ENCODE assay signal across 21 cellular contexts in the genomic region with DNA sequence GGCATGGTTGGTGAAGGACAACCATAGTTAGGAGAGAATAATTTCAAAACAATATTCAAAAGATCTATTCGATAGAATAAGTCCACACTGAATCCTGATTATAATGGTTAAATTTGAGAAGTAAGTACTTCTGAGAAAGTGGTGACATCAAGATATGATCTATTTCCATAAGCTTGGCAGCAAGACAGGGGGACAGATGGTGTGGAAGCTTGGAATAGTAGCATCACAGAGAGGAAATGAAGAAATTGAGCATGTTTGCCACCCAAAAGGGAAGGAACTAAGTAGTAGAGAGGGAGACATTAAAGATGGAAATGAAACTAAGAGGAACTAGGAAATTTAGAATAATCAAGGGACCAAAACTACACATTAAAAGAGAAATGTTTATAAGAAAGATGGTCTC.
DNase-seq lines count a peak whose midpoint lies in the region; ATAC-seq and TF ChIP-seq lines count a peak whose summit lies in the region.
"Had no signal": no experiment of that assay in that cellular context is flagged by ENCODE, and none has a peak within 500 bp of the region (broad histone marks: within the 10 kb centered on the region; RNA-seq: fewer than 3 reads in every experiment).

No MANE protein-coding gene starts in this region.

- no peak overlapping the region for H3K4me3 Mint-ChIP-seq in stimulated activated naive CD8-positive, alpha-beta T cell treated with anti-CD3 and anti-CD28 coated beads, Interleukin-15, amount 100 ng/mL, for 72 hours
- H3K4me3 Mint-ChIP-seq: CD4-positive, alpha-beta T cell had no signal

- no peaks in the 10 kb centered on the region for H3K27me3 Mint-ChIP-seq in stimulated activated naive CD8-positive, alpha-beta T cell treated with anti-CD3 and anti-CD28 coated beads, Interleukin-15, amount 100 ng/mL, for 72 hours
- H3K27me3 Mint-ChIP-seq: CD4-positive, alpha-beta T cell had no signal

- ATAC-seq in stimulated activated naive CD8-positive, alpha-beta T cell treated with anti-CD3 and anti-CD28 coated beads, Interleukin-15, amount 100 ng/mL, for 72 hours, result no peak
- ATAC-seq in omental fat pad (ENCODE audit: low FRiP score), result no peak

- TF ChIP-seq POLR2A in erythroblast (IDR thresholded peaks at IDR 0.05; ENCODE audit: low read length), result no peak

- peak; percentile 49 for DNase-seq in SIG-M5 treated with dmso at 0.1 percent for 504 hours (lab: John Stamatoyannopoulos, UW; ENCODE audit: unreplicated experiment)
- DNase-seq in SIG-M5 (lab: John Stamatoyannopoulos, UW), result no peak
- peak; percentile 68 for DNase-seq in NOMO-1 treated with DMSO at 0.1 percent for 48 hours (lab: John Stamatoyannopoulos, UW; ENCODE audit: unreplicated experiment)
- DNase-seq in cerebellum (ENCODE audit: low spot score), result peak; percentile 67
- DNase-seq in erythroblast (lab: John Stamatoyannopoulos, UW), result no peak
- DNase-seq in stimulated activated naive CD8-positive, alpha-beta T cell treated with anti-CD3 and anti-CD28 coated beads, Interleukin-15, amount 100 ng/mL, for 72 hours, result no peak
- DNase-seq in omental fat pad (ENCODE audit: low spot score), result no peak
- DNase-seq: BE2C; Caco-2; CD4-positive, alpha-beta T cell; DMS153; GF-D8; KG1; NCI-H1092; NCI-H1436 treated with DMSO at 0.1 percent for 48 hours; NCI-H2029; NCI-H2171 treated with DMSO at 0.1 percent for 48 hours; NCI-H510A; NCI-H82; Right ventricle myocardium superior; SK-N-SH had no signal

- no peaks in the 10 kb centered on the region for H3K9me3 Mint-ChIP-seq in stimulated activated naive CD8-positive, alpha-beta T cell treated with anti-CD3 and anti-CD28 coated beads, Interleukin-15, amount 100 ng/mL, for 72 hours
- H3K9me3 Mint-ChIP-seq: CD4-positive, alpha-beta T cell had no signal

- H3K4me1 Mint-ChIP-seq in stimulated activated naive CD8-positive, alpha-beta T cell treated with anti-CD3 and anti-CD28 coated beads, Interleukin-15, amount 100 ng/mL, for 72 hours, result no peaks in the 10 kb centered on the region

- no peak for TF ChIP-seq CTCF in omental fat pad (IDR thresholded peaks at IDR 0.05)

- no peak overlapping the region for H3K27ac Mint-ChIP-seq in stimulated activated naive CD8-positive, alpha-beta T cell treated with anti-CD3 and anti-CD28 coated beads, Interleukin-15, amount 100 ng/mL, for 72 hours
- H3K27ac Mint-ChIP-seq: CD4-positive, alpha-beta T cell had no signal

Comparison
In these comparisons a context has a peak if more than half of its experiments do, and no peak if none do; other contexts are left out.
1. DNase-seq: peak in SIG-M5 treated with dmso at 0.1 percent for 504 hours (single experiment), NOMO-1 treated with DMSO at 0.1 percent for 48 hours (single experiment) and cerebellum (single experiment); none in SIG-M5 (single experiment), erythroblast (0 of 2), stimulated activated naive CD8-positive, alpha-beta T cell treated with anti-CD3 and anti-CD28 coated beads, Interleukin-15, amount 100 ng/mL, for 72 hours (0 of 2) and omental fat pad (single experiment).